ENCODE assay signal across 10 cellular contexts in genomic region chr12:104985206-104985605, GRCh38. TPM values are rescaled to one million over a fixed set of nuclear protein-coding genes. Genes with fewer than 3 reads are reported as not detected.
A peak's percentile ranks its signal among the peaks of the same experiment; 100 is the strongest.
DNase-seq lines count a peak whose midpoint lies in the region; ATAC-seq and TF ChIP-seq lines count a peak whose summit lies in the region.
"Had no signal": no experiment of that assay in that cellular context is flagged by ENCODE, and none has a peak within 500 bp of the region (broad histone marks: within the 10 kb centered on the region; RNA-seq: fewer than 3 reads in every experiment).

No MANE protein-coding gene starts in this region.

- H3K4me3 Mint-ChIP-seq in IgD-negative memory B cell = peak overlapping the region; percentile 88 to 97 (median 94)
- peak overlapping the region; percentile 90 for H3K4me3 Mint-ChIP-seq in activated CD8-positive, alpha-beta T cell treated with anti-CD3 and anti-CD28 coated beads for 36 hours
- H3K4me3 Mint-ChIP-seq in natural killer cell treated with Interleukin-12 subunit alpha and Interleukin-12 subunit beta and Interleukin-15 and Interleukin-18, amount 100 ng/mL, for 72 hours = peak overlapping the region; percentile 81

- H3K4me2 ChIP-seq in DND-41 (ENCODE audit: insufficient read depth, low read length) = peak overlapping the region; percentile 79

- H3K36me3 Mint-ChIP-seq in IgD-negative memory B cell = peaks cover 5% of the 10 kb centered on the region
- peaks cover 25% of the 10 kb centered on the region for H3K36me3 Mint-ChIP-seq in activated CD8-positive, alpha-beta T cell treated with anti-CD3 and anti-CD28 coated beads for 36 hours (ENCODE audit: low read depth)
- peaks cover 12% of the 10 kb centered on the region for H3K36me3 Mint-ChIP-seq in natural killer cell treated with Interleukin-12 subunit alpha and Interleukin-12 subunit beta and Interleukin-15 and Interleukin-18, amount 100 ng/mL, for 72 hours

- no peak overlapping the region; a peak in 1 of 4 replicates for H3K4me3 ChIP-seq in DND-41 (ENCODE audit: low read depth in 1 of 2, low read length in 2 of 2)

- TF ChIP-seq CTCF in DND-41 (IDR thresholded peaks at IDR 0.05; ENCODE audit: borderline replicate concordance, extremely low read depth, low read length, poor library complexity, severe bottlenecking) = no peak
- no peak for TF ChIP-seq CTCF in activated CD8-positive, alpha-beta T cell treated with anti-CD3 and anti-CD28 coated beads for 36 hours (IDR thresholded peaks at IDR 0.05)

- H3K27me3 ChIP-seq in DND-41 (ENCODE audit: insufficient read depth, low read length, poor library complexity) = no peaks in the 10 kb centered on the region

- no peak for ATAC-seq in DND-41 (ENCODE audit: insufficient read depth, low read depth)
- ATAC-seq in activated CD8-positive, alpha-beta T cell treated with anti-CD3 and anti-CD28 coated beads for 36 hours = no peak
- ATAC-seq in natural killer cell treated with Interleukin-12 subunit alpha and Interleukin-12 subunit beta and Interleukin-15 and Interleukin-18, amount 100 ng/mL, for 72 hours = no peak
- no peak for ATAC-seq in GM18868 (IDR thresholded peaks at IDR 0.05; ENCODE audit: unreplicated experiment)

- H3K9ac ChIP-seq in DND-41 (ENCODE audit: low read depth, low read length) = peak overlapping the region; percentile 75; the same call in 1 of the 2 replicates

- POLR2A ChIA-PET in activated CD8-positive, alpha-beta T cell treated with anti-CD3 and anti-CD28 coated beads for 36 hours (lab: Charles Lee) = interaction anchor here (0.6 kb wide), 1 partner anchor 149 kb away, joined by 3 read pairs; no protein-coding TSS in a partner anchor

- peaks cover 0 to 2% (median 0%) of the 10 kb centered on the region in 3 donors for H3K9me3 Mint-ChIP-seq in IgD-negative memory B cell
- H3K9me3 Mint-ChIP-seq in activated CD8-positive, alpha-beta T cell treated with anti-CD3 and anti-CD28 coated beads for 36 hours = no peaks in the 10 kb centered on the region
- no peaks in the 10 kb centered on the region for H3K9me3 Mint-ChIP-seq in natural killer cell treated with Interleukin-12 subunit alpha and Interleukin-12 subunit beta and Interleukin-15 and Interleukin-18, amount 100 ng/mL, for 72 hours

- H3K4me1 Mint-ChIP-seq in IgD-negative memory B cell = peaks cover 16 to 34% (median 26%) of the 10 kb centered on the region in 3 donors
- H3K4me1 Mint-ChIP-seq in activated CD8-positive, alpha-beta T cell treated with anti-CD3 and anti-CD28 coated beads for 36 hours (ENCODE audit: low read depth) = peaks cover 43% of the 10 kb centered on the region
- peaks cover 27 to 31% of the 10 kb centered on the region in 2 donors for H3K4me1 Mint-ChIP-seq in natural killer cell treated with Interleukin-12 subunit alpha and Interleukin-12 subunit beta and Interleukin-15 and Interleukin-18, amount 100 ng/mL, for 72 hours (ENCODE audit: low read depth in 2 of 2)

- DNase-seq in DND-41 (no peak), cerebellar cortex (ENCODE audit: low spot score) (no peak), cerebellum (ENCODE audit: low spot score) (no peak)
- DNase-seq in activated CD8-positive, alpha-beta T cell treated with anti-CD3 and anti-CD28 coated beads for 36 hours = no peak
- no peak for DNase-seq in natural killer cell treated with Interleukin-12 subunit alpha and Interleukin-12 subunit beta and Interleukin-15 and Interleukin-18, amount 100 ng/mL, for 72 hours (ENCODE audit: low spot score)
- DNase-seq: activated CD4-positive, alpha-beta T cell treated with anti-CD3 and anti-CD28 coated beads for 48 hours; islet precursor cell; NCI-H774 had no signal

- peaks cover 19% of the 10 kb centered on the region for H3K79me2 ChIP-seq in DND-41 (ENCODE audit: insufficient read depth, low read length)

- H3K4me1 ChIP-seq in DND-41 (ENCODE audit: insufficient read depth, low read length) = peaks cover 26% of the 10 kb centered on the region

- no peaks in the 10 kb centered on the region for H3K9me3 ChIP-seq in DND-41 (ENCODE audit: insufficient read depth, low read length, severe bottlenecking)

- no peak overlapping the region for H3K27ac ChIP-seq in DND-41 (ENCODE audit: low read length)

- H3K36me3 ChIP-seq in DND-41 (ENCODE audit: insufficient read depth, low read length) = peaks cover 21% of the 10 kb centered on the region; the same call in 1 of the 2 replicates

- CTCF ChIA-PET in activated CD8-positive, alpha-beta T cell treated with anti-CD3 and anti-CD28 coated beads for 36 hours (lab: Charles Lee) = interaction anchor here (1.5 to 2.9 kb wide), 3 partner anchors 14 to 67 kb away, joined by 3 to 13 read pairs (median 6); partner anchors contain the start of gene SLC41A2

- no peaks in the 10 kb centered on the region for H4K20me1 ChIP-seq in DND-41 (ENCODE audit: insufficient read depth, low read length)

- peak overlapping the region; percentile 97 for H2AFZ ChIP-seq in DND-41 (ENCODE audit: low read depth, low read length)

- H3K27ac Mint-ChIP-seq in IgD-negative memory B cell = no peak overlapping the region
- H3K27ac Mint-ChIP-seq in activated CD8-positive, alpha-beta T cell treated with anti-CD3 and anti-CD28 coated beads for 36 hours = no peak overlapping the region
- H3K27ac Mint-ChIP-seq in natural killer cell treated with Interleukin-12 subunit alpha and Interleukin-12 subunit beta and Interleukin-15 and Interleukin-18, amount 100 ng/mL, for 72 hours = no peak overlapping the region

- intact Hi-C loops in activated CD8-positive, alpha-beta T cell treated with anti-CD3 and anti-CD28 coated beads for 36 hours (cut with micrococcal nuclease) = no loop called here

- H3K27me3 Mint-ChIP-seq in IgD-negative memory B cell = no peaks in the 10 kb centered on the region
- H3K27me3 Mint-ChIP-seq in activated CD8-positive, alpha-beta T cell treated with anti-CD3 and anti-CD28 coated beads for 36 hours = peaks cover 5% of the 10 kb centered on the region
- H3K27me3 Mint-ChIP-seq in natural killer cell treated with Interleukin-12 subunit alpha and Interleukin-12 subunit beta and Interleukin-15 and Interleukin-18, amount 100 ng/mL, for 72 hours = peaks cover 8 to 11% of the 10 kb centered on the region in 2 donors

RNA-seq across cellular contexts. Expression of gene NOPCHAP1, which starts 0.9 kb away (rescaled TPM):
- 14.9 TPM for polyA plus RNA-seq in IgD-negative memory B cell
- total RNA-seq in activated CD8-positive, alpha-beta T cell treated with anti-CD3 and anti-CD28 coated beads for 36 hours = 10 to 100 TPM; 39.4 to 42.0 TPM
- 10 to 100 TPM; 20.6 to 30.2 TPM for total RNA-seq in natural killer cell treated with Interleukin-12 subunit alpha and Interleukin-12 subunit beta and Interleukin-15 and Interleukin-18, amount 100 ng/mL, for 72 hours
- total RNA-seq in cerebellum = 21.1 TPM

RNA-seq across cellular contexts. Expression of gene SLC41A2, which starts 27.1 kb away (rescaled TPM):
- 0.83 TPM for polyA plus RNA-seq in IgD-negative memory B cell
- 10 to 100 TPM in 1 of 2 experiments, 1 to 10 TPM in 1; 5.3 to 11.1 TPM for total RNA-seq in activated CD8-positive, alpha-beta T cell treated with anti-CD3 and anti-CD28 coated beads for 36 hours
- 10 to 100 TPM; 14.9 to 17.6 TPM for total RNA-seq in natural killer cell treated with Interleukin-12 subunit alpha and Interleukin-12 subunit beta and Interleukin-15 and Interleukin-18, amount 100 ng/mL, for 72 hours
- total RNA-seq in cerebellum = 70.6 TPM
